7 cellular contexts compared by ENCODE assay signal in genomic region chr1:161611868-161612321, GRCh38. TPM values are rescaled to one million over a fixed set of nuclear protein-coding genes. Genes with fewer than 3 reads are reported as not detected.
DNase-seq lines count a peak whose midpoint lies in the region; ATAC-seq and TF ChIP-seq lines count a peak whose summit lies in the region.
"Not testable (repeated sequence)": the region's sequence is repeated elsewhere in the genome, so short reads cannot be mapped to it uniquely, and the experiment has no call there.

No MANE protein-coding gene starts in this region.

- H3K4me1 ChIP-seq in psoas muscle = not testable (repeated sequence)

- H3K9me3 ChIP-seq in psoas muscle = not testable (repeated sequence)

- H3K27me3 Mint-ChIP-seq in IgD-negative memory B cell; endothelial cell (ENCODE audit: unreplicated experiment): not testable (repeated sequence)
- H3K27me3 Mint-ChIP-seq in activated T-helper 1 cell treated with anti-CD3 and anti-CD28 coated beads, Interleukin-12 subunit alpha, Interleukin-12 subunit beta, Interleukin-2, Interleukin-4 antibody, amounts not matched to agents 30 ng/mL and 10 ng/mL and 1 ng/mL, durations not matched to agents 14 hours and 24 hours and 36 hours (ENCODE audit: insufficient read depth) = peaks cover 19% of the 10 kb centered on the region

- H3K9me3 Mint-ChIP-seq in IgD-negative memory B cell; activated T-helper 1 cell treated with anti-CD3 and anti-CD28 coated beads, Interleukin-12 subunit alpha, Interleukin-12 subunit beta, Interleukin-2, Interleukin-4 antibody, amounts not matched to agents 30 ng/mL and 10 ng/mL and 1 ng/mL, durations not matched to agents 14 hours and 24 hours and 36 hours; endothelial cell (ENCODE audit: unreplicated experiment): not testable (repeated sequence)

- H3K27ac Mint-ChIP-seq in IgD-negative memory B cell (peak overlapping the region; percentile 97 to 99 (median 98)), endothelial cell (ENCODE audit: unreplicated experiment) (peak overlapping the region; percentile 93)
- peak overlapping the region; percentile 91 for H3K27ac Mint-ChIP-seq in activated T-helper 1 cell treated with anti-CD3 and anti-CD28 coated beads, Interleukin-12 subunit alpha, Interleukin-12 subunit beta, Interleukin-2, Interleukin-4 antibody, amounts not matched to agents 30 ng/mL and 10 ng/mL and 1 ng/mL, durations not matched to agents 14 hours and 24 hours and 36 hours

- H3K4me3 Mint-ChIP-seq in IgD-negative memory B cell (peak overlapping the region; percentile 91 to 100 (median 98)), endothelial cell (ENCODE audit: unreplicated experiment) (peak overlapping the region; percentile 87)
- H3K4me3 Mint-ChIP-seq in activated T-helper 1 cell treated with anti-CD3 and anti-CD28 coated beads, Interleukin-12 subunit alpha, Interleukin-12 subunit beta, Interleukin-2, Interleukin-4 antibody, amounts not matched to agents 30 ng/mL and 10 ng/mL and 1 ng/mL, durations not matched to agents 14 hours and 24 hours and 36 hours = peak overlapping the region; percentile 91

- H3K36me3 Mint-ChIP-seq in IgD-negative memory B cell; activated T-helper 1 cell treated with anti-CD3 and anti-CD28 coated beads, Interleukin-12 subunit alpha, Interleukin-12 subunit beta, Interleukin-2, Interleukin-4 antibody, amounts not matched to agents 30 ng/mL and 10 ng/mL and 1 ng/mL, durations not matched to agents 14 hours and 24 hours and 36 hours (ENCODE audit: low read depth); endothelial cell (ENCODE audit: low read depth, unreplicated experiment): not testable (repeated sequence)

- intact Hi-C loops in activated T-helper 1 cell treated with anti-CD3 and anti-CD28 coated beads, Interleukin-12 subunit alpha, Interleukin-12 subunit beta, Interleukin-2, Interleukin-4 antibody, amounts not matched to agents 30 ng/mL and 10 ng/mL and 1 ng/mL, durations not matched to agents 14 hours and 24 hours and 36 hours (cut with micrococcal nuclease) = loop anchor here (1.0 kb wide), 5 partner anchors 72 to 137 kb away; partner anchors contain the start of gene DUSP12
- intact Hi-C loops in psoas muscle (cut with DNase I) = not testable (repeated sequence)

- H3K4me1 Mint-ChIP-seq in IgD-negative memory B cell = peaks cover 4 to 16% (median 14%) of the 10 kb centered on the region in 3 donors
- H3K4me1 Mint-ChIP-seq in activated T-helper 1 cell treated with anti-CD3 and anti-CD28 coated beads, Interleukin-12 subunit alpha, Interleukin-12 subunit beta, Interleukin-2, Interleukin-4 antibody, amounts not matched to agents 30 ng/mL and 10 ng/mL and 1 ng/mL, durations not matched to agents 14 hours and 24 hours and 36 hours (ENCODE audit: low read depth) = peaks cover 28% of the 10 kb centered on the region
- not testable (repeated sequence) for H3K4me1 Mint-ChIP-seq in endothelial cell (ENCODE audit: unreplicated experiment)

- H3K4me3 ChIP-seq in GM12865 (ENCODE audit: low read depth, low read length) (peak overlapping the region; percentile 70), psoas muscle (peak overlapping the region; percentile 66)

- TF ChIP-seq CTCF in GM12865 (IDR thresholded peaks at IDR 0.05; ENCODE audit: insufficient read depth, low read depth, low read length, missing control alignments); endothelial cell (IDR thresholded peaks at IDR 0.05; ENCODE audit: unreplicated experiment); psoas muscle (IDR thresholded peaks at IDR 0.05): not testable (repeated sequence)

- peaks cover 0 to 24% (median 0%) of the 10 kb centered on the region in 3 donors for H3K27me3 ChIP-seq in psoas muscle (ENCODE audit: insufficient read depth in 3 of 3, low read length in 2 of 3)

- peak overlapping the region; percentile 60 for H3K27ac ChIP-seq in psoas muscle

- ATAC-seq in psoas muscle = peak in 3 of 4 donors; percentile 3 to 21 (median 20)

- peak; percentile 49 for DNase-seq in GM12865 (ENCODE audit: low read depth)
- peak; percentile 81 for DNase-seq in OCI-M2 (lab: John Stamatoyannopoulos, UW; ENCODE audit: unreplicated experiment)
- not testable (repeated sequence) for DNase-seq in activated T-helper 1 cell treated with anti-CD3 and anti-CD28 coated beads, Interleukin-12 subunit alpha, Interleukin-12 subunit beta, Interleukin-2, Interleukin-4 antibody, amounts not matched to agents 30 ng/mL and 10 ng/mL and 1 ng/mL, durations not matched to agents 14 hours and 24 hours and 36 hours (ENCODE audit: low spot score); psoas muscle
- DNase-seq in endothelial cell (ENCODE audit: low spot score) = peak; percentile 17
- peak; percentile 68 for DNase-seq in kidney glomerular epithelial cell (lab: John Stamatoyannopoulos, UW)

- not testable (repeated sequence) for H3K36me3 ChIP-seq in psoas muscle (ENCODE audit: insufficient read depth in 1 of 2, low read depth in 1 of 2)

- WGBS in psoas muscle, 3 donors = 1 to 3% (median 3%) methylated on average over 17 to 18 of the region's 19 CpGs

RNA-seq across cellular contexts. Expression of gene FCGR3B, which starts 19.1 kb away (rescaled TPM):
- 0.18 TPM for polyA plus RNA-seq in IgD-negative memory B cell
- not detected in 2 replicates for total RNA-seq in activated T-helper 1 cell treated with anti-CD3 and anti-CD28 coated beads, Interleukin-12 subunit alpha, Interleukin-12 subunit beta, Interleukin-2, Interleukin-4 antibody, amounts not matched to agents 30 ng/mL and 10 ng/mL and 1 ng/mL, durations not matched to agents 14 hours and 24 hours and 36 hours
- not detected for total RNA-seq in endothelial cell (ENCODE audit: unreplicated experiment)
- total RNA-seq in psoas muscle = 1 to 10 TPM in 3 of 4 donors, under 1 TPM in 1; 0.83 to 3.9 (median 2.5) TPM
- under 1 TPM; 0.08 to 0.32 (median 0.11) TPM for polyA plus RNA-seq in psoas muscle

RNA-seq across cellular contexts. Expression of gene FCGR2B, which starts 51.0 kb away (rescaled TPM):
- polyA plus RNA-seq in IgD-negative memory B cell = 235 TPM
- not detected in 2 replicates for total RNA-seq in activated T-helper 1 cell treated with anti-CD3 and anti-CD28 coated beads, Interleukin-12 subunit alpha, Interleukin-12 subunit beta, Interleukin-2, Interleukin-4 antibody, amounts not matched to agents 30 ng/mL and 10 ng/mL and 1 ng/mL, durations not matched to agents 14 hours and 24 hours and 36 hours
- total RNA-seq in endothelial cell (ENCODE audit: unreplicated experiment) = not detected
- 10 to 100 TPM in 1 of 4 donors, 1 to 10 TPM in 3; 3.0 to 11.3 (median 7.2) TPM for total RNA-seq in psoas muscle
- 1 to 10 TPM; 1.2 to 2.6 (median 2.0) TPM for polyA plus RNA-seq in psoas muscle
